ENCODE assay signal across 21 cellular contexts in genomic region chr19:49368711-49369358, GRCh38. TPM values are rescaled to one million over a fixed set of nuclear protein-coding genes. Genes with fewer than 3 reads are reported as not detected.
"Had no signal": no experiment of that assay in that cellular context is flagged by ENCODE, and none has a peak within 500 bp of the region (broad histone marks: within the 10 kb centered on the region; RNA-seq: fewer than 3 reads in every experiment).

No MANE protein-coding gene starts in this region.

- DNase-seq: activated CD4-positive, CD25-positive, alpha-beta regulatory T cell treated with anti-CD3 and anti-CD28 coated beads, Interleukin-2, amount 50 U/mL, for 72 hours; activated naive CD4-positive, alpha-beta T cell treated with anti-CD3 and anti-CD28 coated beads for 36 hours; activated naive CD8-positive, alpha-beta T cell treated with anti-CD3 and anti-CD28 coated beads, Interleukin-2, amount 50 U/mL, for 24 hours; aorta; effector memory CD8-positive, alpha-beta T cell; heart left ventricle; left colon; lower lobe of right lung; nephron progenitor cell; occipital lobe; small intestine had no signal

- H3K27me3 ChIP-seq: heart left ventricle, suprapubic skin had no signal

- ATAC-seq: activated naive CD8-positive, alpha-beta T cell treated with anti-CD3 and anti-CD28 coated beads, Interleukin-2, amount 50 U/mL, for 24 hours; activated T-helper 17 cell treated with anti-CD3 and anti-CD28 coated beads, Interleukin-2, amount 50 U/mL, for 72 hours; effector memory CD8-positive, alpha-beta T cell; heart left ventricle; left colon; lower lobe of right lung; right cardiac atrium had no signal

- H3K36me3 ChIP-seq: heart left ventricle, lower lobe of right lung, suprapubic skin had no signal

- H3K27ac ChIP-seq: epithelial cell of prostate, heart left ventricle, lower lobe of right lung, suprapubic skin had no signal

- H3K4me3 ChIP-seq: heart left ventricle, lower lobe of right lung, suprapubic skin had no signal

RNA-seq across cellular contexts. Expression of gene DKKL1, which starts 5.2 kb away (rescaled TPM):
- total RNA-seq: activated CD8-positive, alpha-beta memory T cell treated with anti-CD3 and anti-CD28 coated beads for 36 hours; activated naive CD4-positive, alpha-beta T cell treated with anti-CD3 and anti-CD28 coated beads for 36 hours; activated T-helper 17 cell treated with anti-CD3 and anti-CD28 coated beads, Interleukin-2, amount 50 U/mL, for 72 hours; fibroblast of lung; left colon; suprapubic skin had no signal
- polyA plus RNA-seq: aorta had no signal

RNA-seq across cellular contexts. Expression of gene TEAD2, which starts 6.6 kb away (rescaled TPM):
- total RNA-seq: activated CD8-positive, alpha-beta memory T cell treated with anti-CD3 and anti-CD28 coated beads for 36 hours had no signal

RNA-seq across cellular contexts. Expression of gene KASH5, which starts 19.2 kb away (rescaled TPM):
- total RNA-seq: aorta, cerebellum, fibroblast of lung, frontal cortex, heart left ventricle, left colon, mesothelial cell of epicardium, occipital lobe, progenitor cell of endocrine pancreas, right cardiac atrium, suprapubic skin had no signal
- polyA plus RNA-seq: aorta, fibroblast of lung, heart left ventricle, right cardiac atrium, small intestine had no signal

RNA-seq across cellular contexts. Expression of gene CD37, which starts 33.6 kb away (rescaled TPM):
- total RNA-seq: fibroblast of lung, mesothelial cell of epicardium, progenitor cell of endocrine pancreas had no signal
- polyA plus RNA-seq: fibroblast of lung had no signal

RNA-seq across cellular contexts. Expression of gene SLC6A16, which starts 43.8 kb away (rescaled TPM):
- total RNA-seq: frontal cortex, occipital lobe had no signal
